Comparison of ENCODE assay signal across 16 cellular contexts in genomic region chr5:180521591-180521990, GRCh38.
"Had no signal": no experiment of that assay in that cellular context is flagged by ENCODE, and none has a peak within 500 bp of the region (broad histone marks: within the 10 kb centered on the region; RNA-seq: fewer than 3 reads in every experiment).

No MANE protein-coding gene starts in this region.

- H3K4me1 ChIP-seq: colonic mucosa had no signal

- H3K27me3 Mint-ChIP-seq: activated naive CD8-positive, alpha-beta T cell; stimulated activated naive CD8-positive, alpha-beta T cell treated with anti-CD3 and anti-CD28 coated beads, Interleukin-15, Interleukin-2, amounts not matched to agents 100 ng/mL and 50 ng/mL, for 24 hours had no signal

- ATAC-seq: left lung, right lobe of liver had no signal

- H3K36me3 ChIP-seq: colonic mucosa, left lung, right lobe of liver, tibial nerve, uterus, WERI-Rb-1 had no signal

- DNase-seq: activated CD4-positive, alpha-beta T cell treated with anti-CD3 and anti-CD28 coated beads for 1 hour; amygdala; central memory CD4-positive, alpha-beta T cell; colonic mucosa; endodermal cell; erythroblast; left lung; right lobe of liver; small intestine; stimulated activated CD4-positive, alpha-beta T cell treated with anti-CD3 and anti-CD28 coated beads, Interleukin-15, amount 100 ng/mL, for 24 hours; stimulated activated CD4-positive, alpha-beta T cell treated with anti-CD3 and anti-CD28 coated beads, Interleukin-2, amount 100 ng/mL, for 48 hours; uterus; WERI-Rb-1 had no signal

- H3K36me3 Mint-ChIP-seq: activated naive CD8-positive, alpha-beta T cell had no signal

- H3K27ac ChIP-seq: colonic mucosa, right lobe of liver, tibial nerve, uterus, WERI-Rb-1 had no signal

- H3K27ac Mint-ChIP-seq: stimulated activated naive CD8-positive, alpha-beta T cell treated with anti-CD3 and anti-CD28 coated beads, Interleukin-15, Interleukin-2, amounts not matched to agents 100 ng/mL and 50 ng/mL, for 24 hours had no signal

- H3K9me3 ChIP-seq: colonic mucosa, left lung, right lobe of liver, tibial nerve, uterus had no signal

- H3K27me3 ChIP-seq: colonic mucosa, left lung, right lobe of liver, tibial nerve, uterus had no signal

- H3K4me3 Mint-ChIP-seq: activated naive CD8-positive, alpha-beta T cell; endodermal cell; stimulated activated naive CD8-positive, alpha-beta T cell treated with anti-CD3 and anti-CD28 coated beads, Interleukin-15, Interleukin-2, amounts not matched to agents 100 ng/mL and 50 ng/mL, for 24 hours had no signal

- H3K4me3 ChIP-seq: colonic mucosa, left lung, right lobe of liver, tibial nerve, uterus had no signal

- H3K9me3 Mint-ChIP-seq: endodermal cell; stimulated activated naive CD8-positive, alpha-beta T cell treated with anti-CD3 and anti-CD28 coated beads, Interleukin-15, Interleukin-2, amounts not matched to agents 100 ng/mL and 50 ng/mL, for 24 hours had no signal
